Comparison of ENCODE assay signal across 39 cellular contexts in the genomic region with DNA sequence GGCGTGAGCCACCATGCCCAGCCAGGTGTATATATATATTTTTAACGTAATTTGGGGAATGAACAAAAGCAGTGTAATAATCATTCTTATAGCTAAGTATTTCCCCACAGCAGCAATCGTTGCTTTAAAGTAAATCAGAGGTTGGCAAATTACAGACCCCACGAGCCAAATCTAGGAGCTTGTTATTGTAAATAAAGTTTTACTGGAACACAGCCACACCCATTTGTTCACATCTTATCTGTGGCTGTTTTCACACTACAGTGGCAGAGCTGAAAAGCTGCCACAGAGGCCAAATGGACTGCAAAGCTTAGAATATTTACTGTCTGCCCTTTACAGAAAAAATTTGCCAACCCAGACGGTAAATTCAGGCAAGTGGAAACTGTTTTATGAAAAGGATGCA.
"Had no signal": no experiment of that assay in that cellular context is flagged by ENCODE, and none has a peak within 500 bp of the region (broad histone marks: within the 10 kb centered on the region; RNA-seq: fewer than 3 reads in every experiment).

No MANE protein-coding gene starts in this region.

- H3K4me1 ChIP-seq: adrenal gland, ascending aorta, breast epithelium had no signal

- H3K27ac ChIP-seq: adrenal gland, ascending aorta, body of pancreas, brain microvascular endothelial cell, breast epithelium, cardiac muscle cell had no signal

- H3K27me3 ChIP-seq: adrenal gland, ascending aorta, body of pancreas, brain microvascular endothelial cell, breast epithelium, cardiac muscle cell had no signal

- H3K4me1 Mint-ChIP-seq: activated naive CD4-positive, alpha-beta T cell treated with anti-CD3 and anti-CD28 coated beads, Interleukin-2, amount 10 ng/mL, durations not matched to agents 7 days and 5 days; activated naive CD4-positive, alpha-beta T cell treated with anti-CD3 and anti-CD28 coated beads, Interleukin-2, amount 50 U/mL, for 24 hours; activated T-helper 17 cell treated with anti-CD3 and anti-CD28 coated beads, Interleukin-2, amount 50 U/mL, for 72 hours; central memory CD8-positive, alpha-beta T cell had no signal

- ATAC-seq: activated naive CD4-positive, alpha-beta T cell treated with anti-CD3 and anti-CD28 coated beads, Interleukin-2, amount 50 U/mL, for 72 hours; activated naive CD8-positive, alpha-beta T cell treated with anti-CD3 and anti-CD28 coated beads, Interleukin-2, amount 50 U/mL, for 24 hours; activated T-cell treated with anti-CD3 and anti-CD28 coated beads, Interleukin-2, amount 50 U/mL, for 4 hours; activated T-cell treated with anti-CD3 and anti-CD28 coated beads, Interleukin-2, amount 50 U/mL, for 72 hours; activated T-helper 17 cell treated with anti-CD3 and anti-CD28 coated beads, Interleukin-2, amount 50 U/mL, for 72 hours; body of pancreas had no signal

- H3K4me3 ChIP-seq: adrenal gland, ascending aorta, body of pancreas, breast epithelium, cardiac muscle cell had no signal

- H3K27me3 Mint-ChIP-seq: activated naive CD4-positive, alpha-beta T cell treated with anti-CD3 and anti-CD28 coated beads, Interleukin-2, amount 50 U/mL, for 24 hours; activated naive CD8-positive, alpha-beta T cell; activated naive CD8-positive, alpha-beta T cell treated with anti-CD3 and anti-CD28 coated beads for 36 hours; activated naive CD8-positive, alpha-beta T cell treated with anti-CD3 and anti-CD28 coated beads, Interleukin-2, amount 50 U/mL, for 24 hours; activated T-cell treated with anti-CD3 and anti-CD28 coated beads, Interleukin-2, amount 50 U/mL, for 24 hours; activated T-helper 17 cell treated with anti-CD3 and anti-CD28 coated beads, Interleukin-2, amount 50 U/mL, for 72 hours; central memory CD8-positive, alpha-beta T cell had no signal

- DNase-seq: activated effector memory CD4-positive, alpha-beta T cell treated with anti-CD3 and anti-CD28 coated beads, Interleukin-2, amount 50 U/mL, for 16 hours; activated effector memory CD4-positive, alpha-beta T cell treated with Interleukin-2 at 50 U/mL for 16 hours; activated gamma-delta T cell; activated gamma-delta T cell treated with Interleukin-2 at 50 U/mL for 16 hours; activated naive CD4-positive, alpha-beta T cell; activated naive CD4-positive, alpha-beta T cell treated with anti-CD3 and anti-CD28 coated beads for 36 hours; activated naive CD4-positive, alpha-beta T cell treated with anti-CD3 and anti-CD28 coated beads, Interleukin-2, amount 10 ng/mL, durations not matched to agents 7 days and 5 days; activated naive CD4-positive, alpha-beta T cell treated with anti-CD3 and anti-CD28 coated beads, Interleukin-2, amount 50 U/mL, for 16 hours; activated naive CD4-positive, alpha-beta T cell treated with Interleukin-2 at 50 U/mL for 16 hours; activated naive CD8-positive, alpha-beta T cell treated with anti-CD3 and anti-CD28 coated beads for 36 hours; activated naive CD8-positive, alpha-beta T cell treated with anti-CD3 and anti-CD28 coated beads, Interleukin-2, amount 10 ng/mL, durations not matched to agents 7 days and 5 days; activated naive CD8-positive, alpha-beta T cell treated with anti-CD3 and anti-CD28 coated beads, Interleukin-2, amount 50 U/mL, for 24 hours; activated T-cell treated with anti-CD3 and anti-CD28 coated beads, Interleukin-2, amount 50 U/mL, for 24 hours; activated T-cell treated with anti-CD3 and anti-CD28 coated beads, Interleukin-2, amount 50 U/mL, for 4 hours; activated T-cell treated with anti-CD3 and anti-CD28 coated beads, Interleukin-2, amount 50 U/mL, for 48 hours; activated T-cell treated with anti-CD3 and anti-CD28 coated beads, Interleukin-2, amount 50 U/mL, for 72 hours; adrenal gland; amniotic stem cell; amygdala; anterior cingulate cortex; aorta; body of pancreas; brain microvascular endothelial cell; caudate nucleus; central memory CD4-positive, alpha-beta T cell; cerebellar nuclear complex had no signal

- H3K27ac Mint-ChIP-seq: activated naive CD4-positive, alpha-beta T cell treated with anti-CD3 and anti-CD28 coated beads for 36 hours; activated naive CD4-positive, alpha-beta T cell treated with anti-CD3 and anti-CD28 coated beads, Interleukin-2, amount 10 ng/mL, durations not matched to agents 7 days and 5 days; activated naive CD4-positive, alpha-beta T cell treated with anti-CD3 and anti-CD28 coated beads, Interleukin-2, amount 50 U/mL, for 24 hours; activated naive CD4-positive, alpha-beta T cell treated with anti-CD3 and anti-CD28 coated beads, Interleukin-2, amount 50 U/mL, for 72 hours; activated naive CD8-positive, alpha-beta T cell; activated naive CD8-positive, alpha-beta T cell treated with anti-CD3 and anti-CD28 coated beads for 36 hours; activated naive CD8-positive, alpha-beta T cell treated with anti-CD3 and anti-CD28 coated beads, Interleukin-2, amount 10 ng/mL, durations not matched to agents 7 days and 5 days; activated naive CD8-positive, alpha-beta T cell treated with anti-CD3 and anti-CD28 coated beads, Interleukin-2, amount 50 U/mL, for 24 hours; activated T-cell treated with anti-CD3 and anti-CD28 coated beads, Interleukin-2, amount 50 U/mL, for 24 hours; activated T-cell treated with anti-CD3 and anti-CD28 coated beads, Interleukin-2, amount 50 U/mL, for 72 hours; activated T-helper 1 cell treated with anti-CD3 and anti-CD28 coated beads, Interleukin-12 subunit alpha, Interleukin-12 subunit beta, Interleukin-2, Interleukin-4 antibody, amounts not matched to agents 30 ng/mL and 10 ng/mL and 1 ng/mL, durations not matched to agents 14 hours and 24 hours and 36 hours; activated T-helper 17 cell treated with anti-CD3 and anti-CD28 coated beads, Interleukin-2, amount 50 U/mL, for 72 hours; activated T-helper 2 cell treated with anti-CD3 and anti-CD28 coated beads, Interferon-gamma antibody, Interleukin-2, Interleukin-4, amounts not matched to agents 10 μg/mL and 5 μg/mL and 100 μg/mL, durations not matched to agents 14 hours and 24 hours and 36 hours; brain had no signal

- H3K36me3 ChIP-seq: adrenal gland, ascending aorta, brain microvascular endothelial cell, breast epithelium, cardiac muscle cell had no signal

- H3K4me3 Mint-ChIP-seq: activated naive CD4-positive, alpha-beta T cell treated with anti-CD3 and anti-CD28 coated beads for 36 hours; activated naive CD4-positive, alpha-beta T cell treated with anti-CD3 and anti-CD28 coated beads, Interleukin-2, amount 10 ng/mL, durations not matched to agents 7 days and 5 days; activated naive CD4-positive, alpha-beta T cell treated with anti-CD3 and anti-CD28 coated beads, Interleukin-2, amount 50 U/mL, for 24 hours; activated naive CD8-positive, alpha-beta T cell; activated naive CD8-positive, alpha-beta T cell treated with anti-CD3 and anti-CD28 coated beads for 36 hours; activated naive CD8-positive, alpha-beta T cell treated with anti-CD3 and anti-CD28 coated beads, Interleukin-2, amount 10 ng/mL, durations not matched to agents 7 days and 5 days; activated naive CD8-positive, alpha-beta T cell treated with anti-CD3 and anti-CD28 coated beads, Interleukin-2, amount 50 U/mL, for 24 hours; activated T-cell treated with anti-CD3 and anti-CD28 coated beads, Interleukin-2, amount 50 U/mL, for 24 hours; activated T-cell treated with anti-CD3 and anti-CD28 coated beads, Interleukin-2, amount 50 U/mL, for 4 hours; activated T-cell treated with anti-CD3 and anti-CD28 coated beads, Interleukin-2, amount 50 U/mL, for 72 hours; activated T-helper 1 cell treated with anti-CD3 and anti-CD28 coated beads, Interleukin-12 subunit alpha, Interleukin-12 subunit beta, Interleukin-2, Interleukin-4 antibody, amounts not matched to agents 30 ng/mL and 10 ng/mL and 1 ng/mL, durations not matched to agents 14 hours and 24 hours and 36 hours; activated T-helper 17 cell treated with anti-CD3 and anti-CD28 coated beads, Interleukin-2, amount 50 U/mL, for 72 hours; brain; central memory CD8-positive, alpha-beta T cell had no signal

- H3K9me3 Mint-ChIP-seq: activated naive CD4-positive, alpha-beta T cell treated with anti-CD3 and anti-CD28 coated beads for 36 hours; activated naive CD4-positive, alpha-beta T cell treated with anti-CD3 and anti-CD28 coated beads, Interleukin-2, amount 10 ng/mL, durations not matched to agents 7 days and 5 days; activated naive CD4-positive, alpha-beta T cell treated with anti-CD3 and anti-CD28 coated beads, Interleukin-2, amount 50 U/mL, for 24 hours; activated naive CD4-positive, alpha-beta T cell treated with anti-CD3 and anti-CD28 coated beads, Interleukin-2, amount 50 U/mL, for 72 hours; activated naive CD8-positive, alpha-beta T cell treated with anti-CD3 and anti-CD28 coated beads for 36 hours; activated naive CD8-positive, alpha-beta T cell treated with anti-CD3 and anti-CD28 coated beads, Interleukin-2, amount 10 ng/mL, durations not matched to agents 7 days and 5 days; activated naive CD8-positive, alpha-beta T cell treated with anti-CD3 and anti-CD28 coated beads, Interleukin-2, amount 50 U/mL, for 24 hours; activated T-cell treated with anti-CD3 and anti-CD28 coated beads, Interleukin-2, amount 50 U/mL, for 24 hours; activated T-cell treated with anti-CD3 and anti-CD28 coated beads, Interleukin-2, amount 50 U/mL, for 4 hours; activated T-cell treated with anti-CD3 and anti-CD28 coated beads, Interleukin-2, amount 50 U/mL, for 72 hours; activated T-helper 1 cell treated with anti-CD3 and anti-CD28 coated beads, Interleukin-12 subunit alpha, Interleukin-12 subunit beta, Interleukin-2, Interleukin-4 antibody, amounts not matched to agents 30 ng/mL and 10 ng/mL and 1 ng/mL, durations not matched to agents 14 hours and 24 hours and 36 hours; activated T-helper 17 cell treated with anti-CD3 and anti-CD28 coated beads, Interleukin-2, amount 50 U/mL, for 72 hours; activated T-helper 2 cell treated with anti-CD3 and anti-CD28 coated beads, Interferon-gamma antibody, Interleukin-2, Interleukin-4, amounts not matched to agents 10 μg/mL and 5 μg/mL and 100 μg/mL, durations not matched to agents 14 hours and 24 hours and 36 hours; brain; central memory CD8-positive, alpha-beta T cell had no signal

- FAIRE-seq: astrocyte, bronchial epithelial cell had no signal

- H3K9me3 ChIP-seq: adrenal gland, ascending aorta, body of pancreas, breast epithelium had no signal
